10 cellular contexts compared by ENCODE assay signal in genomic region chr22:50308986-50309600, GRCh38. TPM values are rescaled to one million over a fixed set of nuclear protein-coding genes. Genes with fewer than 3 reads are reported as not detected.
DNase-seq lines count a peak whose midpoint lies in the region; ATAC-seq, FAIRE-seq and TF ChIP-seq lines count a peak whose summit lies in the region.
"Had no signal": no experiment of that assay in that cellular context is flagged by ENCODE, and none has a peak within 500 bp of the region (broad histone marks: within the 10 kb centered on the region; RNA-seq: fewer than 3 reads in every experiment).

No MANE protein-coding gene starts in this region.

- no peaks in the 10 kb centered on the region for H3K9me3 ChIP-seq in BLaER1 treated with 17β-estradiol and CSF1 and Interleukin-3, amounts not matched to agents 10 nM and 100 nM (replicated peaks in 1 of 11)
- no peaks in the 10 kb centered on the region for H3K9me3 ChIP-seq in pancreas

- peaks cover 0 to 15% (median 0%) of the 10 kb centered on the region in 11 experiments; a peak in 4 of 22 replicates for H3K27me3 ChIP-seq in BLaER1 treated with 17β-estradiol and CSF1 and Interleukin-3, amounts not matched to agents 10 nM and 100 nM
- no peaks in the 10 kb centered on the region for H3K27me3 ChIP-seq in pancreas

- H3K27me3 Mint-ChIP-seq in endothelial cell (ENCODE audit: unreplicated experiment): peaks cover 7% of the 10 kb centered on the region

- H3K27ac Mint-ChIP-seq in endothelial cell (ENCODE audit: unreplicated experiment): peak overlapping the region; percentile 94

- 66 to 79% methylated on average over 9 of the region's 9 CpGs for whole genome bisulfite sequencing in pancreas, 2 donors

- peak; percentile 68 for DNase-seq in NB4 (ENCODE audit: low read depth)
- no peak for DNase-seq in endothelial cell (ENCODE audit: low spot score)
- peak in 4 of 6 donors; percentile 23 to 79 (median 56) for DNase-seq in pancreas
- DNase-seq in SHP77 treated with DMSO at 0.1 percent for 48 hours (lab: John Stamatoyannopoulos, UW): no peak
- no peak for DNase-seq in NCI-H524 treated with DMSO at 0.1 percent for 48 hours (lab: John Stamatoyannopoulos, UW)

- no peak for ATAC-seq in pancreas
- ATAC-seq in GM18517 (IDR thresholded peaks at IDR 0.05; ENCODE audit: unreplicated experiment): no peak
- ATAC-seq in GM21786 (IDR thresholded peaks at IDR 0.05; ENCODE audit: unreplicated experiment): no peak

- TF ChIP-seq CTCF in NB4 (IDR thresholded peaks at IDR 0.05; ENCODE audit: low read depth, low read length) (no peak), endothelial cell (IDR thresholded peaks at IDR 0.05; ENCODE audit: unreplicated experiment) (no peak), pancreas (IDR thresholded peaks at IDR 0.05) (no peak)

- H3K4me1 Mint-ChIP-seq in endothelial cell (ENCODE audit: unreplicated experiment): peaks cover 12% of the 10 kb centered on the region

- peak overlapping the region; percentile 64 to 80 (median 75) for H3K9ac ChIP-seq in BLaER1 treated with 17β-estradiol and CSF1 and Interleukin-3, amounts not matched to agents 10 nM and 100 nM

- H3K4me3 ChIP-seq in BLaER1 treated with 17β-estradiol and CSF1 and Interleukin-3, amounts not matched to agents 10 nM and 100 nM: peak overlapping the region in 8 of 10 experiments; percentile 33 to 66 (median 50); a peak in 13 of 20 replicates
- no peak overlapping the region for H3K4me3 ChIP-seq in NB4 (ENCODE audit: low read depth, low read length)
- H3K4me3 ChIP-seq in pancreas: no peak overlapping the region

- peak overlapping the region; percentile 87 for H3K4me3 Mint-ChIP-seq in endothelial cell (ENCODE audit: unreplicated experiment)

- H4K20me1 ChIP-seq in BLaER1 treated with 17β-estradiol and CSF1 and Interleukin-3, amounts not matched to agents 10 nM and 100 nM: peaks cover 2 to 54% (median 27%) of the 10 kb centered on the region in 11 experiments; a peak in 20 of 22 replicates

- H3K36me3 ChIP-seq in BLaER1 treated with 17β-estradiol and CSF1 and Interleukin-3, amounts not matched to agents 10 nM and 100 nM: no peaks in the 10 kb centered on the region
- no peaks in the 10 kb centered on the region for H3K36me3 ChIP-seq in pancreas

- no peak for TF ChIP-seq POLR2A in NB4 (IDR thresholded peaks at IDR 0.05; ENCODE audit: extremely low read depth, insufficient read length)

- no peaks in the 10 kb centered on the region for H3K9me3 Mint-ChIP-seq in endothelial cell (ENCODE audit: unreplicated experiment)
- H3K9me3 Mint-ChIP-seq: H9 had no signal

- intact Hi-C loops in pancreas (cut with DNase I): no loop called here

- peak overlapping the region; percentile 38 to 89 (median 84); a peak in 21 of 22 replicates for H3K27ac ChIP-seq in BLaER1 treated with 17β-estradiol and CSF1 and Interleukin-3, amounts not matched to agents 10 nM and 100 nM
- peak overlapping the region in 3 of 4 donors; percentile 33 to 39 (median 33) for H3K27ac ChIP-seq in pancreas

- H3K4me1 ChIP-seq in BLaER1 treated with 17β-estradiol and CSF1 and Interleukin-3, amounts not matched to agents 10 nM and 100 nM: peaks cover 65 to 85% (median 80%) of the 10 kb centered on the region in 10 experiments
- H3K4me1 ChIP-seq in pancreas: peaks cover 9 to 15% (median 10%) of the 10 kb centered on the region in 3 donors

- H3K4me2 ChIP-seq in BLaER1 treated with 17β-estradiol and CSF1 and Interleukin-3, amounts not matched to agents 10 nM and 100 nM: peak overlapping the region; percentile 88 to 100 (median 98)

- FAIRE-seq in pancreas (lab: Jason Lieb, UNC): no peak
- FAIRE-seq: colon had no signal

- H3K36me3 Mint-ChIP-seq in endothelial cell (ENCODE audit: low read depth, unreplicated experiment): no peaks in the 10 kb centered on the region

RNA-seq across cellular contexts. Expression of gene PLXNB2, which starts 1.6 kb away (rescaled TPM):
- total RNA-seq in endothelial cell (ENCODE audit: unreplicated experiment): 96.5 TPM
- 100 to 1,000 TPM in 5 of 6 donors, 10 to 100 TPM in 1; 89.3 to 168 (median 113) TPM for total RNA-seq in pancreas
- 100 to 1,000 TPM; 191 to 216 TPM for polyA plus RNA-seq in pancreas

RNA-seq across cellular contexts. Expression of gene DENND6B, which starts 17.7 kb away (rescaled TPM):
- total RNA-seq in endothelial cell (ENCODE audit: unreplicated experiment): 3.6 TPM
- 1 to 10 TPM; 4.3 to 9.5 (median 5.4) TPM for total RNA-seq in pancreas
- polyA plus RNA-seq in pancreas: 10 to 100 TPM; 20.9 to 25.3 TPM

RNA-seq across cellular contexts. Expression of gene PPP6R2, which starts 34.0 kb away (rescaled TPM):
- total RNA-seq in endothelial cell (ENCODE audit: unreplicated experiment): 50.9 TPM
- total RNA-seq in pancreas: 10 to 100 TPM; 21.1 to 28.7 (median 24.6) TPM
- 10 to 100 TPM; 60.1 to 70.4 TPM for polyA plus RNA-seq in pancreas

RNA-seq across cellular contexts. Expression of gene MAPK11, which starts 38.9 kb away (rescaled TPM):
- total RNA-seq in endothelial cell (ENCODE audit: unreplicated experiment): 62.4 TPM
- 1 to 10 TPM; 1.3 to 3.7 (median 2.3) TPM for total RNA-seq in pancreas
- 10 to 100 TPM; 13.2 to 22.2 TPM for polyA plus RNA-seq in pancreas

RNA-seq across cellular contexts. Expression of gene MAPK12, which starts 47.6 kb away (rescaled TPM):
- total RNA-seq in endothelial cell (ENCODE audit: unreplicated experiment) (33.4 TPM), pancreas (1 to 10 TPM in 5 of 6 donors, under 1 TPM in 1; 0.88 to 3.8 (median 1.6) TPM)
- 10 to 100 TPM in 1 of 2 donors, 1 to 10 TPM in 1; 6.9 to 19.2 TPM for polyA plus RNA-seq in pancreas

Comparison
In these comparisons a context has a peak if more than half of its experiments do, and no peak if none do; other contexts are left out.
1. H3K4me3 ChIP-seq: peak in BLaER1 treated with 17β-estradiol and CSF1 and Interleukin-3, amounts not matched to agents 10 nM and 100 nM (8 of 10); none in NB4 (single experiment) and pancreas (0 of 4).
2. DNase-seq: peak in NB4 (single experiment) and pancreas (4 of 6); none in endothelial cell (single experiment), SHP77 treated with DMSO at 0.1 percent for 48 hours (single experiment) and NCI-H524 treated with DMSO at 0.1 percent for 48 hours (single experiment).